ENCODE assay signal across 1 cellular context in genomic region chr9:32526042-32526706, GRCh38.
TF ChIP-seq lines count a peak whose summit lies in the region.

Gene RIGI, minus strand, starts transcription at chr9:32526196. Its CDS starts 30 bp downstream, at chr9:32526166.

TF ChIP-seq in GM12878, 131 proteins besides CTCF, POLR2A, EP300 and RAD21 (continued from another document and continues in another):
- TF ChIP-seq, protein P1, sequence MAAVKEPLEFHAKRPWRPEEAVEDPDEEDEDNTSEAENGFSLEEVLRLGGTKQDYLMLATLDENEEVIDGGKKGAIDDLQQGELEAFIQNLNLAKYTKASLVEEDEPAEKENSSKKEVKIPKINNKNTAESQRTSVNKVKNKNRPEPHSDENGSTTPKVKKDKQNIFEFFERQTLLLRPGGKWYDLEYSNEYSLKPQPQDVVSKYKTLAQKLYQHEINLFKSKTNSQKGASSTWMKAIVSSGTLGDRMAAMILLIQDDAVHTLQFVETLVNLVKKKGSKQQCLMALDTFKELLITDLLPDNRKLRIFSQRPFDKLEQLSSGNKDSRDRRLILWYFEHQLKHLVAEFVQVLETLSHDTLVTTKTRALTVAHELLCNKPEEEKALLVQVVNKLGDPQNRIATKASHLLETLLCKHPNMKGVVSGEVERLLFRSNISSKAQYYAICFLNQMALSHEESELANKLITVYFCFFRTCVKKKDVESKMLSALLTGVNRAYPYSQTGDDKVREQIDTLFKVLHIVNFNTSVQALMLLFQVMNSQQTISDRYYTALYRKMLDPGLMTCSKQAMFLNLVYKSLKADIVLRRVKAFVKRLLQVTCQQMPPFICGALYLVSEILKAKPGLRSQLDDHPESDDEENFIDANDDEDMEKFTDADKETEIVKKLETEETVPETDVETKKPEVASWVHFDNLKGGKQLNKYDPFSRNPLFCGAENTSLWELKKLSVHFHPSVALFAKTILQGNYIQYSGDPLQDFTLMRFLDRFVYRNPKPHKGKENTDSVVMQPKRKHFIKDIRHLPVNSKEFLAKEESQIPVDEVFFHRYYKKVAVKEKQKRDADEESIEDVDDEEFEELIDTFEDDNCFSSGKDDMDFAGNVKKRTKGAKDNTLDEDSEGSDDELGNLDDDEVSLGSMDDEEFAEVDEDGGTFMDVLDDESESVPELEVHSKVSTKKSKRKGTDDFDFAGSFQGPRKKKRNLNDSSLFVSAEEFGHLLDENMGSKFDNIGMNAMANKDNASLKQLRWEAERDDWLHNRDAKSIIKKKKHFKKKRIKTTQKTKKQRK (IDR thresholded peaks at IDR 0.05; ENCODE audit: low read depth, low read length) = no peak
- TF ChIP-seq, protein P2, sequence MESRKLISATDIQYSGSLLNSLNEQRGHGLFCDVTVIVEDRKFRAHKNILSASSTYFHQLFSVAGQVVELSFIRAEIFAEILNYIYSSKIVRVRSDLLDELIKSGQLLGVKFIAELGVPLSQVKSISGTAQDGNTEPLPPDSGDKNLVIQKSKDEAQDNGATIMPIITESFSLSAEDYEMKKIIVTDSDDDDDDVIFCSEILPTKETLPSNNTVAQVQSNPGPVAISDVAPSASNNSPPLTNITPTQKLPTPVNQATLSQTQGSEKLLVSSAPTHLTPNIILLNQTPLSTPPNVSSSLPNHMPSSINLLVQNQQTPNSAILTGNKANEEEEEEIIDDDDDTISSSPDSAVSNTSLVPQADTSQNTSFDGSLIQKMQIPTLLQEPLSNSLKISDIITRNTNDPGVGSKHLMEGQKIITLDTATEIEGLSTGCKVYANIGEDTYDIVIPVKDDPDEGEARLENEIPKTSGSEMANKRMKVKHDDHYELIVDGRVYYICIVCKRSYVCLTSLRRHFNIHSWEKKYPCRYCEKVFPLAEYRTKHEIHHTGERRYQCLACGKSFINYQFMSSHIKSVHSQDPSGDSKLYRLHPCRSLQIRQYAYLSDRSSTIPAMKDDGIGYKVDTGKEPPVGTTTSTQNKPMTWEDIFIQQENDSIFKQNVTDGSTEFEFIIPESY (IDR thresholded peaks at IDR 0.05) = no peak
- TF ChIP-seq SPI1 (IDR thresholded peaks at IDR 0.05; ENCODE audit: borderline replicate concordance, insufficient read depth, low read depth, low read length) (0 out of 2 replicates have a peak, but pooled peaks have one; percentile 14), CBX3 (IDR thresholded peaks at IDR 0.05; ENCODE audit: borderline replicate concordance, low read depth) (no peak), HSF1 (IDR thresholded peaks at IDR 0.05; ENCODE audit: low read depth, low read length) (no peak), NBN (IDR thresholded peaks at IDR 0.05) (peak; percentile 50; the same call in 1 of the 2 replicates), ZNF687 (IDR thresholded peaks at IDR 0.05) (no peak), ZNF24 (IDR thresholded peaks at IDR 0.05) (no peak), SMAD5 (IDR thresholded peaks at IDR 0.05; ENCODE audit: low read depth) (no peak), POLR2AphosphoS2 (IDR thresholded peaks at IDR 0.05; ENCODE audit: low read depth, low read length) (no peak), CEBPB (IDR thresholded peaks at IDR 0.05; ENCODE audit: borderline replicate concordance in 1 of 2, low read depth in 2 of 2, low read length in 2 of 2) (no peak), USF2 (IDR thresholded peaks at IDR 0.05; ENCODE audit: borderline replicate concordance, low read depth, low read length) (no peak), ASH2L (IDR thresholded peaks at IDR 0.05; ENCODE audit: borderline replicate concordance, low read depth) (peak; percentile 100), KDM1A (IDR thresholded peaks at IDR 0.05; ENCODE audit: borderline replicate concordance) (no peak), PAX5 (IDR thresholded peaks at IDR 0.05; ENCODE audit: borderline replicate concordance, low read depth, low read length) (peak; percentile 34; the same call in 1 of the 2 replicates), EED (IDR thresholded peaks at IDR 0.05; ENCODE audit: low read depth) (peak; percentile 95), BMI1 (IDR thresholded peaks at IDR 0.05; ENCODE audit: borderline replicate concordance) (no peak), GABPA (IDR thresholded peaks at IDR 0.05; ENCODE audit: low read depth) (no peak), BCLAF1 (IDR thresholded peaks at IDR 0.05) (no peak), HCFC1 (IDR thresholded peaks at IDR 0.05; ENCODE audit: low read length) (no peak), GATAD2B (conservative IDR thresholded peaks at IDR 0.05; ENCODE audit: low read depth) (no peak), MEF2B (IDR thresholded peaks at IDR 0.05; ENCODE audit: partially characterized antibody, poor library complexity, severe bottlenecking) (peak; percentile 38), CREB1 (IDR thresholded peaks at IDR 0.05; ENCODE audit: low read depth) (no peak), IKZF1 (conservative IDR thresholded peaks at IDR 0.05) (peak; percentile 94), SIX5 (IDR thresholded peaks at IDR 0.05; ENCODE audit: low read depth, low read length, severe bottlenecking) (no peak), ZBTB11 (CRISPR knock-in tag; IDR thresholded peaks at IDR 0.05) (no peak), ZNF217 (IDR thresholded peaks at IDR 0.05) (no peak), TARDBP (IDR thresholded peaks at IDR 0.05; ENCODE audit: borderline replicate concordance) (no peak), POLR2AphosphoS5 (IDR thresholded peaks at IDR 0.05; ENCODE audit: low read length) (peak; percentile 56; the same call in 1 of the 2 replicates), ATF3 (IDR thresholded peaks at IDR 0.05; ENCODE audit: borderline replicate concordance, extremely low read depth, low read depth, low read length) (no peak)
- TF ChIP-seq, protein P3, sequence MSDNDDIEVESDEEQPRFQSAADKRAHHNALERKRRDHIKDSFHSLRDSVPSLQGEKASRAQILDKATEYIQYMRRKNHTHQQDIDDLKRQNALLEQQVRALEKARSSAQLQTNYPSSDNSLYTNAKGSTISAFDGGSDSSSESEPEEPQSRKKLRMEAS (IDR thresholded peaks at IDR 0.05; ENCODE audit: low read depth, low read length) = no peak
